Comparison of ENCODE assay signal across 8 cellular contexts in the genomic region with DNA sequence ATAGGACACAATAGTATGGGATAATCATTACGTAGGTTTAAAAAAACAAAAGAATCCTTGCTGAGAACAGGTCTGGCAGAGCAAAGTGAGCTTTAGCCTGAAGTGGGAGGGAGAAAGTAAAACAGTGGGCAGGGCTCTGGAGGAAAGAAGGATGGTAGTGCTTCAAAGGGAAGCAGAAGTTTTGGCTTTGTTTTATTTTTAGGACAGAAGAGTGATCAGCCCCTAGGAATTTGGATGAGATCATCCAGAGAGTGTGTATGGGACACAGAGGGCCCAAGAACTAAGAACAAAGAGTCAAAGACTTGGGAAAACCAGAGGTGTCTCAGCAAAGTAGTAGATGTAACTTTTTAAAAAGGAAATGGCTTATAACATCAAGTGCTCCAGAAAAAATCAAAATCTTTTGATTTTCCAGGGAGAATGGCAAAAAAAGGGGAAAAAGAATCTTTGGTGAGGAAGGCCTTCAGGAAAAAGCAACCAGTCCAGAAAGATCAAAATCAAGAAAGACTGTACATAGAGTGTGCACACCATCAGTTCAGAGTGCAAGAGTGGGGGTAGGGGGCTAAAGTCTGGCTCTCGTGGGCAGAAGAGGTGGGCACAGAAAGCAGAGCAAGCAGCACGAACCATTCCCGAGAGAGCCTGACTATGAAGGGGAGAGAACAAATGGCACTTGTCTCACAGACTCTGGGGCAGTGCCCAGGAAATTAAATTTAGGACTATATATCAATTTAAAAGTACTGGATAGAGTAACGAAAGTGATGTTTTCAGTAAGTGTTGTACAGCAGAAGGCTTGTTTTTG. TPM values are rescaled to one million over a fixed set of nuclear protein-coding genes. Genes with fewer than 3 reads are reported as not detected.
DNase-seq lines count a peak whose midpoint lies in the region; ATAC-seq and TF ChIP-seq lines count a peak whose summit lies in the region.

No MANE protein-coding gene starts in this region.

- H3K36me3 Mint-ChIP-seq in brain, result peaks cover 39% of the 10 kb centered on the region

- peak overlapping the region; percentile 14 to 73 for H3K9ac ChIP-seq in stomach smooth muscle (ENCODE audit: low read length in 2 of 2)

- TF ChIP-seq CTCF in brain (conservative IDR thresholded peaks at IDR 0.05), result no peak

- H3K9me3 ChIP-seq in stomach smooth muscle (ENCODE audit: control insufficient read depth in 2 of 2, low read length in 2 of 2), result no peaks in the 10 kb centered on the region

- ATAC-seq in HG03439 (IDR thresholded peaks at IDR 0.05; ENCODE audit: unreplicated experiment) (no peak), GM19395 (IDR thresholded peaks at IDR 0.05; ENCODE audit: unreplicated experiment) (no peak)

- DNase-seq in HS-27A (ENCODE audit: low read depth) (peak; percentile 58), iris pigment epithelial cell (ENCODE audit: low read depth) (peak; percentile 78), C1 segment of cervical spinal cord (lab: John Stamatoyannopoulos, UW) (no peak), G401 (ENCODE audit: low spot score) (no peak)

- H3K27me3 Mint-ChIP-seq in brain, result no peaks in the 10 kb centered on the region

- H3K27me3 ChIP-seq in stomach smooth muscle (ENCODE audit: control insufficient read depth in 1 of 2, insufficient read depth in 2 of 2, low read length in 2 of 2), result no peaks in the 10 kb centered on the region

- peak overlapping the region in 4 of 5 experiments; percentile 27 to 72 (median 52) for H3K4me3 Mint-ChIP-seq in brain

- in situ Hi-C loops in G401 (cut with HindIII; ENCODE audit: low sequenced_read_pairs), result no loop called here

- H3K9me3 Mint-ChIP-seq in brain, result peaks cover 0 to 3% (median 2%) of the 10 kb centered on the region in 5 experiments

- no peaks in the 10 kb centered on the region for H3K36me3 ChIP-seq in stomach smooth muscle (ENCODE audit: control insufficient read depth in 2 of 2, insufficient read depth in 2 of 2, low read length in 2 of 2)

- H3K27ac Mint-ChIP-seq in brain, result peak overlapping the region; percentile 65 to 96 (median 94)

- H3K4me1 ChIP-seq in stomach smooth muscle (ENCODE audit: control insufficient read depth, insufficient read depth, low read length), result peaks cover 24% of the 10 kb centered on the region

- H3K4me3 ChIP-seq in stomach smooth muscle (ENCODE audit: low read length in 2 of 2), result peak overlapping the region in 1 of 2 donors; percentile 2

- peak overlapping the region; percentile 91 for H3K27ac ChIP-seq in stomach smooth muscle (ENCODE audit: low read length)

- peaks cover 57% of the 10 kb centered on the region for H3K4me1 Mint-ChIP-seq in brain

RNA-seq across cellular contexts. Expression of a gene that starts 30.1 kb away (rescaled TPM):
- polyA plus RNA-seq in brain (ENCODE audit: insufficient read depth, low read depth, low replicate concordance), result 59.2 TPM
- total RNA-seq in G401 (2014; rRNA removed; shearing (Covaris generic)), result 43.7 and 48.3 TPM in 2 replicates

Comparison
In these comparisons a context has a peak if more than half of its experiments do, and no peak if none do; other contexts are left out.
1. DNase-seq: peak in HS-27A (single experiment) and iris pigment epithelial cell (single experiment); none in C1 segment of cervical spinal cord (0 of 14) and G401 (single experiment).